Comparison of ENCODE assay signal across 21 cellular contexts in the genomic region with DNA sequence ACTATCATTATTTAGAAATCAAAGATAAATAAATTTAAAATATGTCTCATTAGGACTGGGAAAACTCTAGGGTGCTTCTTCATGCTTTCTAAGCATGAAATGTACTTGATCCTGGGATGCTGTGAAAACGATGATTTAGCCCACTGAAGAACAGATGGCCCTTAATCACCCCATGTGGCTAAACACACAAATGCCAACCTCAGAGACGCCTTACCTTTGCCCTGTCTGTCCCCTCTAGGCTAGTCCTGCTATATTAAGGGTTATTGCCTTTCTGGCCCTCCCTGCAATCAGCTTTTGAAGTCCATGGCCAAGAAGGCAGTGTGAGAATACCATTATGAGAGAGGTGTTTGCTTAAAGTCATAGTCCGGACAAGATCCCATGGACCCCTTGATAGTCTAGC.
"Had no signal": no experiment of that assay in that cellular context is flagged by ENCODE, and none has a peak within 500 bp of the region (broad histone marks: within the 10 kb centered on the region; RNA-seq: fewer than 3 reads in every experiment).

No MANE protein-coding gene starts in this region.

- H3K27me3 ChIP-seq: heart right ventricle, neural progenitor cell, right atrium auricular region, tibial artery had no signal

- H3K4me1 ChIP-seq: neural progenitor cell, prostate gland, right atrium auricular region had no signal

- FAIRE-seq: bronchial epithelial cell had no signal

- DNase-seq: activated CD4-positive, alpha-beta T cell treated with anti-CD3 and anti-CD28 coated beads for 1 hour; activated CD4-positive, alpha-beta T cell treated with anti-CD3 and anti-CD28 coated beads, Interleukin-2, amount 50 U/mL, for 4 hours; activated gamma-delta T cell; effector CD4-positive, alpha-beta T cell; heart right ventricle; immature natural killer cell; kidney glomerular epithelial cell; left ventricle myocardium inferior; mammary epithelial cell; naive thymus-derived CD4-positive, alpha-beta T cell; stimulated activated CD4-positive, alpha-beta T cell treated with anti-CD3 and anti-CD28 coated beads, Interleukin-12 subunit alpha, Interleukin-12 subunit beta, amount 100 ng/mL, for 4 hours; stimulated activated CD4-positive, alpha-beta T cell treated with anti-CD3 and anti-CD28 coated beads, Interleukin-1b, Interleukin-23, amount 100 ng/mL, for 48 hours; stimulated activated CD8-positive, alpha-beta memory T cell treated with anti-CD3 and anti-CD28 coated beads, Interleukin-4, amount 100 ng/mL, for 48 hours; stimulated activated naive CD4-positive, alpha-beta T cell; tibial artery had no signal

- H3K36me3 ChIP-seq: heart right ventricle, left ventricle myocardium inferior, neural progenitor cell, prostate gland, right atrium auricular region, tibial artery had no signal

- ATAC-seq: activated naive CD4-positive, alpha-beta T cell treated with anti-CD3 and anti-CD28 coated beads, Interleukin-2, amount 50 U/mL, for 72 hours; heart right ventricle; naive thymus-derived CD4-positive, alpha-beta T cell had no signal

- H3K27ac ChIP-seq: heart right ventricle, left ventricle myocardium inferior, neural progenitor cell, prostate gland, right atrium auricular region, VCaP had no signal

- H3K9ac ChIP-seq: neural progenitor cell had no signal

- H3K4me2 ChIP-seq: neural progenitor cell had no signal

- H3K4me3 ChIP-seq: heart right ventricle, left ventricle myocardium inferior, neural progenitor cell, prostate gland, right atrium auricular region, tibial artery had no signal
